Comparison of ENCODE assay signal across 8 cellular contexts in the genomic region with DNA sequence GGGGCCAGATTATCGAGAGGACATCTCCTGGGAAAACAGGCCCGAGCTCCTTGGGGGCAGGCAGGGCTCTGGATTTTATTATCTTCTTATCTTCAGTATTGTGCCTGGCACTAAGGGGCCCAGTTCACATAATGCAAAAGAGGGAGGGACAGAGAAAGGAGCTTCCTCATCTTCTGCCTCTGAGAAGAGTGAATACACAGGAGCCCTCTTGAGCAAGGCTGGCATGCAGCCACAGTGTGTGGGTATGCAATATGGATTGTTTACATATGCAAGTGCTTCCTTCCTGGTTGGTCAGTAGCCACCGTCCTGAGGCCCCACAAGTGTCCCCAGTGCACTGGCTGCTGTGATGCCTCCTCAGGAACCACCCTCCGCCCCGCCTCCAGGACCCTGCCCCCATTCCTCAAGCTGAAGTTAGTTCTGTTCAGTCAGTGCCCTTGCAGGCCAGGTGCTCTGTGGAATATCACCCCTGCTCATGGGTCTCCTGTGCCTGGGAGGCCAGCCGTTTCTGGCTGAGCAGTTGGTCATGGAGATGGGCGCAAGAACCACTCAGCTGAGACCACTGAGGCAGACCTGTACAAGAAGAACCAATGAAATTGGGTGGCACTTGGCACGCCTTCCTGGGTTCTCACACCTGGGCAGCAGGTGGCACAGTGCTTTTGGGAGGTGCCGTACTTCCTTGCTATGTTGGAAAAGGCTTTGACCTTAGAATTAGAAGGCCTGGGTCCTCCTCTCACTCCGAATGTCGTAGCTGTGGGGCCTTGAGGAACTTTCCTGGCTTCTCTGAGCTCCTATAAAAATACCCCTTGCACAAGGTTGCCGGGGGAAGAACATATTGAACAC. TPM values are rescaled to one million over a fixed set of nuclear protein-coding genes. Genes with fewer than 3 reads are reported as not detected.
A peak's percentile ranks its signal among the peaks of the same experiment; 100 is the strongest.
DNase-seq lines count a peak whose midpoint lies in the region; ATAC-seq and TF ChIP-seq lines count a peak whose summit lies in the region.

No MANE protein-coding gene starts in this region.

- no TSS peak for BruUV-seq in A673 (replicated peaks; lab: Mats Ljungman, UMichigan)

- H3K4me1 ChIP-seq in A673 (ENCODE audit: insufficient read depth, low read length, poor library complexity, severe bottlenecking), result peaks cover 11% of the 10 kb centered on the region
- peaks cover 19% of the 10 kb centered on the region for H3K4me1 ChIP-seq in HUES64 (ENCODE audit: insufficient read depth, low read length)
- H3K4me1 ChIP-seq in iPS-20b (ENCODE audit: insufficient read depth, low read length), result peaks cover 12% of the 10 kb centered on the region; the same call in 1 of the 2 replicates

- DNase-seq in A673 (ENCODE audit: low spot score) (peak; percentile 32), SKM-1 treated with dmso at 0.1 percent for 144 hours (lab: John Stamatoyannopoulos, UW; ENCODE audit: unreplicated experiment) (peak; percentile 92), AG20443 (ENCODE audit: low spot score) (no peak)
- DNase-seq in activated CD8-positive, alpha-beta memory T cell treated with anti-CD3 and anti-CD28 coated beads, Interleukin-2, amount 50 U/mL, for 48 hours, result no peak

- CTCF ChIA-PET in A673 (lab: Charles Lee), result no interaction called here

- H3K9me3 ChIP-seq in A673 (ENCODE audit: low read depth, low read length, poor library complexity, severe bottlenecking), result no peaks in the 10 kb centered on the region
- no peaks in the 10 kb centered on the region for H3K9me3 ChIP-seq in HUES64 (ENCODE audit: insufficient read depth, low read depth, low read length)
- no peaks in the 10 kb centered on the region for H3K9me3 ChIP-seq in iPS-20b (ENCODE audit: insufficient read depth, low read depth, low read length)

- H3K27me3 ChIP-seq in A673 (replicated peaks; ENCODE audit: insufficient read depth, low read depth, low read length, poor library complexity) (no peaks in the 10 kb centered on the region), HUES64 (ENCODE audit: insufficient read depth, low read length) (no peaks in the 10 kb centered on the region), iPS-20b (ENCODE audit: insufficient read depth, low read length) (no peaks in the 10 kb centered on the region)

- no peak for ATAC-seq in GM19455 (IDR thresholded peaks at IDR 0.05; ENCODE audit: unreplicated experiment)
- no peak for ATAC-seq in HG02884 (IDR thresholded peaks at IDR 0.05; ENCODE audit: unreplicated experiment)

- POLR2A ChIA-PET in A673 (lab: Charles Lee; ENCODE audit: low non-redundant PET), result no interaction called here

- 69% methylated on average over 12 of the region's 12 CpGs for WGBS in HUES64

- no peak overlapping the region for H3K9ac ChIP-seq in HUES64 (ENCODE audit: low read depth, low read length)
- 0 out of 2 replicates have a peak overlapping the region, but pooled peaks have one; percentile 8 for H3K9ac ChIP-seq in iPS-20b (ENCODE audit: low read depth, low read length)

- H3K27ac ChIP-seq in A673 (ENCODE audit: low read depth, low read length, poor library complexity, severe bottlenecking) (no peak overlapping the region), HUES64 (ENCODE audit: low read depth, low read length) (peak overlapping the region; percentile 25; the same call in 1 of the 2 replicates), iPS-20b (ENCODE audit: low read length) (no peak overlapping the region)

- intact Hi-C loops in A673 (cut with micrococcal nuclease; ENCODE audit: unreplicated experiment), result no loop called here

- TF ChIP-seq CTCF in A673 (conservative IDR thresholded peaks at IDR 0.05; ENCODE audit: low read depth, low read length), result no peak

- H3K36me3 ChIP-seq in A673 (ENCODE audit: insufficient read depth, low read length, poor library complexity, severe bottlenecking) (no peaks in the 10 kb centered on the region), HUES64 (ENCODE audit: insufficient read depth, low read length) (no peaks in the 10 kb centered on the region), iPS-20b (ENCODE audit: insufficient read depth, low read depth, low read length) (no peaks in the 10 kb centered on the region)

- H3K4me3 ChIP-seq in A673 (ENCODE audit: low read depth, low read length, poor library complexity, severe bottlenecking) (no peak overlapping the region), HUES64 (ENCODE audit: low read length) (no peak overlapping the region), iPS-20b (ENCODE audit: low read length) (no peak overlapping the region)

RNA-seq across cellular contexts. Expression of gene ACTN1, which starts 35.1 kb away (rescaled TPM):
- total RNA-seq in A673 (2021), result 148 and 163 TPM in 2 replicates
- polyA plus RNA-seq in HUES64 (2013, experiment 1 of 2), result 156 TPM
- 157 TPM for polyA plus RNA-seq in HUES64 (2013, experiment 2 of 2)

Comparison
In these comparisons a context has a peak if more than half of its experiments do, and no peak if none do; other contexts are left out.
1. DNase-seq: peak in A673 (single experiment) and SKM-1 treated with dmso at 0.1 percent for 144 hours (single experiment); none in AG20443 (single experiment) and activated CD8-positive, alpha-beta memory T cell treated with anti-CD3 and anti-CD28 coated beads, Interleukin-2, amount 50 U/mL, for 48 hours (single experiment).